In the genomic region with DNA sequence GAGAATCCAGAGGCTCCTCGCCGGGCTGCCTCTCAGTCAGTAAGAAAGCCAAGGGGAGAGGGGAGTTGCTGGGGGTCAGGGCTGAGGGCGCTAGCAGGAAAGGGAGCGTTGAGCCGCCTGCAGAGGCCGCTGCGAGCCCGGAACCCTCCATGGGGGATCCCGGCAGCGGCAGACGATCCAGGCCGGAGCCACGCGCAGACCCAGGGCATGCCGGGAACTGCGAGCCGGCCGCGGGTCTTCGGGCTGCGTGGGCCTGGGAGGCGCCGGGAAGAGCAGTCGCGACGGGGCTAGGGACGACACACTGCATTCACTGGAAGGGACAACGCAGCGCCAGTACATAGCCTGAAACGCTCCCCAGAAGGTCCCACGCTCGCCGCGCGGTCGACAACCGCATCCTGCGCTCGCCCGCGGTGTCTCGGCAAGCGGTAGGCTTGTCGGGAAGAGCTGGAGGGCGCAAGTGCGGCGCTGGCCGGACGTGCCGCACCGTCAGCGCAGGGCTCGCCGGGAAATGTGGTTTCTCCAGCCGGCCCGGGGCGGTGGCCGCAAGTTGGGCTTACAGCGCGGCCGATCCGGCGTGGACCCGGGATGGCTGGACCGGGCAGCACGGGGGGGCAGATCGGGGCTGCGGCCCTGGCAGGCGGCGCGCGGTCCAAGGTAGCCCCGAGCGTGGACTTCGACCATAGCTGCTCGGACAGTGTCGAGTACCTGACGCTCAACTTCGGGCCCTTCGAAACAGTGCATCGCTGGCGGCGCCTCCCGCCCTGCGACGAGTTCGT, we compare ENCODE assay signal across 1 cellular context.
TF ChIP-seq lines count a peak whose summit lies in the region.

Gene LZTR1, plus strand, starts transcription at position 511 of the 776 bp plus-strand sequence. Its CDS starts 75 bp downstream, at position 586.

TF ChIP-seq in HepG2, 621 proteins besides CTCF, POLR2A, EP300 and RAD21 (continued from another document and continues in another):
- TF ChIP-seq, protein P1, sequence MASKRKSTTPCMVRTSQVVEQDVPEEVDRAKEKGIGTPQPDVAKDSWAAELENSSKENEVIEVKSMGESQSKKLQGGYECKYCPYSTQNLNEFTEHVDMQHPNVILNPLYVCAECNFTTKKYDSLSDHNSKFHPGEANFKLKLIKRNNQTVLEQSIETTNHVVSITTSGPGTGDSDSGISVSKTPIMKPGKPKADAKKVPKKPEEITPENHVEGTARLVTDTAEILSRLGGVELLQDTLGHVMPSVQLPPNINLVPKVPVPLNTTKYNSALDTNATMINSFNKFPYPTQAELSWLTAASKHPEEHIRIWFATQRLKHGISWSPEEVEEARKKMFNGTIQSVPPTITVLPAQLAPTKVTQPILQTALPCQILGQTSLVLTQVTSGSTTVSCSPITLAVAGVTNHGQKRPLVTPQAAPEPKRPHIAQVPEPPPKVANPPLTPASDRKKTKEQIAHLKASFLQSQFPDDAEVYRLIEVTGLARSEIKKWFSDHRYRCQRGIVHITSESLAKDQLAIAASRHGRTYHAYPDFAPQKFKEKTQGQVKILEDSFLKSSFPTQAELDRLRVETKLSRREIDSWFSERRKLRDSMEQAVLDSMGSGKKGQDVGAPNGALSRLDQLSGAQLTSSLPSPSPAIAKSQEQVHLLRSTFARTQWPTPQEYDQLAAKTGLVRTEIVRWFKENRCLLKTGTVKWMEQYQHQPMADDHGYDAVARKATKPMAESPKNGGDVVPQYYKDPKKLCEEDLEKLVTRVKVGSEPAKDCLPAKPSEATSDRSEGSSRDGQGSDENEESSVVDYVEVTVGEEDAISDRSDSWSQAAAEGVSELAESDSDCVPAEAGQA (IDR thresholded peaks at IDR 0.05; ENCODE audit: low read depth), result no peak
- TF ChIP-seq, protein P1 (CRISPR knock-in tag; IDR thresholded peaks at IDR 0.05; ENCODE audit: borderline replicate concordance), result peak; percentile 83; the same call in 1 of the 2 replicates
- TF ChIP-seq ZNF329 (CRISPR knock-in tag; IDR thresholded peaks at IDR 0.05; ENCODE audit: low read depth) (no peak; the same call in 1 of the 2 replicates), GATA4 (IDR thresholded peaks at IDR 0.05; ENCODE audit: borderline replicate concordance, low read depth) (0 out of 2 replicates have a peak, but pooled peaks have one; percentile 50), SOX6 (IDR thresholded peaks at IDR 0.05) (no peak), SOX6 (CRISPR knock-in tag; IDR thresholded peaks at IDR 0.05) (peak; percentile 78), ARID2 (CRISPR knock-in tag; IDR thresholded peaks at IDR 0.05; ENCODE audit: borderline replicate concordance) (peak; percentile 89; the same call in 1 of the 2 replicates), FLYWCH1 (CRISPR knock-in tag; IDR thresholded peaks at IDR 0.05) (no peak), ZNF614 (CRISPR knock-in tag; IDR thresholded peaks at IDR 0.05; ENCODE audit: borderline replicate concordance) (peak; percentile 68; the same call in 1 of the 2 replicates), SP140L (CRISPR knock-in tag; IDR thresholded peaks at IDR 0.05; ENCODE audit: borderline replicate concordance) (0 out of 2 replicates have a peak, but pooled peaks have one; percentile 44), ZNF432 (CRISPR knock-in tag; IDR thresholded peaks at IDR 0.05; ENCODE audit: borderline replicate concordance) (no peak), MED1 (CRISPR knock-in tag; IDR thresholded peaks at IDR 0.05) (peak; percentile 87), HOXA9 (CRISPR knock-in tag; IDR thresholded peaks at IDR 0.05; ENCODE audit: borderline replicate concordance) (peak; percentile 71; the same call in 1 of the 2 replicates), ZNF33A (CRISPR knock-in tag; IDR thresholded peaks at IDR 0.05; ENCODE audit: borderline replicate concordance) (peak; percentile 91; the same call in 1 of the 2 replicates), ZNF44 (CRISPR knock-in tag; IDR thresholded peaks at IDR 0.05) (0 out of 2 replicates have a peak, but pooled peaks have one; percentile 68), ZNF619 (CRISPR knock-in tag; IDR thresholded peaks at IDR 0.05) (peak; percentile 38; the same call in 1 of the 2 replicates), HOXA5 (CRISPR knock-in tag; IDR thresholded peaks at IDR 0.05) (peak; percentile 85), ZNF749 (CRISPR knock-in tag; IDR thresholded peaks at IDR 0.05; ENCODE audit: borderline replicate concordance) (peak; percentile 81; the same call in 1 of the 2 replicates), SRY (CRISPR knock-in tag; IDR thresholded peaks at IDR 0.05) (peak; percentile 97), NR1H2 (CRISPR knock-in tag; IDR thresholded peaks at IDR 0.05; ENCODE audit: borderline replicate concordance, low read depth) (no peak), ZBTB42 (CRISPR knock-in tag; IDR thresholded peaks at IDR 0.05) (no peak), PHF5A (CRISPR knock-in tag; IDR thresholded peaks at IDR 0.05; ENCODE audit: low read depth, unreplicated experiment) (peak; percentile 90), ZNF460 (CRISPR knock-in tag; IDR thresholded peaks at IDR 0.05; ENCODE audit: borderline replicate concordance) (peak; percentile 72; the same call in 1 of the 2 replicates), JUN (CRISPR knock-in tag; IDR thresholded peaks at IDR 0.05) (peak; percentile 53; the same call in 1 of the 2 replicates), ZNF382 (CRISPR knock-in tag; IDR thresholded peaks at IDR 0.05; ENCODE audit: borderline replicate concordance) (no peak), SMAD3 (CRISPR knock-in tag; IDR thresholded peaks at IDR 0.05) (peak; percentile 84; the same call in 1 of the 2 replicates), MAFK (conservative IDR thresholded peaks at IDR 0.05 in 1 of 2, IDR thresholded peaks at IDR 0.05 in 1 of 2; ENCODE audit: low read length in 2 of 2) (no peak), SNAI1 (CRISPR knock-in tag; IDR thresholded peaks at IDR 0.05; ENCODE audit: borderline replicate concordance) (peak; percentile 92; the same call in 1 of the 2 replicates), MIER2 (CRISPR knock-in tag; IDR thresholded peaks at IDR 0.05) (no peak), ZBTB8A (CRISPR knock-in tag; IDR thresholded peaks at IDR 0.05; ENCODE audit: borderline replicate concordance, low read depth) (no peak)
- TF ChIP-seq, protein P2, sequence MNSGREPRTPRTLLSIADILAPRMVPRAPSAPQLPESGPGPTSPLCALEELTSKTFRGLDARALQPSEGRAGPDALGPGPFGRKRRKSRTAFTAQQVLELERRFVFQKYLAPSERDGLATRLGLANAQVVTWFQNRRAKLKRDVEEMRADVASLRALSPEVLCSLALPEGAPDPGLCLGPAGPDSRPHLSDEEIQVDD (CRISPR knock-in tag; IDR thresholded peaks at IDR 0.05; ENCODE audit: borderline replicate concordance), result peak; percentile 83; the same call in 1 of the 2 replicates
- TF ChIP-seq, protein P3, sequence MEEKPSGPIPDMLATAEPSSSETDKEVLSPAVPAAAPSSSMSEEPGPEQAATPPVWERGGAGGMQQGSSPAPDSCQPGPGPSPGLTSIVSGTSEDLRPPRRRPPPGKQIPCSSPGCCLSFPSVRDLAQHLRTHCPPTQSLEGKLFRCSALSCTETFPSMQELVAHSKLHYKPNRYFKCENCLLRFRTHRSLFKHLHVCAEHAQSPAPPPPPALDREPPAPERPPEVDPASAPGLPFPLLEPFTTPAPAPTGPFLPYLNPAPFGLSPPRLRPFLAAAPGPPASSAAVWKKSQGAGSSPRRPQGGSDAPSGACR (CRISPR knock-in tag; IDR thresholded peaks at IDR 0.05), result peak; percentile 92
- TF ChIP-seq, protein P4, sequence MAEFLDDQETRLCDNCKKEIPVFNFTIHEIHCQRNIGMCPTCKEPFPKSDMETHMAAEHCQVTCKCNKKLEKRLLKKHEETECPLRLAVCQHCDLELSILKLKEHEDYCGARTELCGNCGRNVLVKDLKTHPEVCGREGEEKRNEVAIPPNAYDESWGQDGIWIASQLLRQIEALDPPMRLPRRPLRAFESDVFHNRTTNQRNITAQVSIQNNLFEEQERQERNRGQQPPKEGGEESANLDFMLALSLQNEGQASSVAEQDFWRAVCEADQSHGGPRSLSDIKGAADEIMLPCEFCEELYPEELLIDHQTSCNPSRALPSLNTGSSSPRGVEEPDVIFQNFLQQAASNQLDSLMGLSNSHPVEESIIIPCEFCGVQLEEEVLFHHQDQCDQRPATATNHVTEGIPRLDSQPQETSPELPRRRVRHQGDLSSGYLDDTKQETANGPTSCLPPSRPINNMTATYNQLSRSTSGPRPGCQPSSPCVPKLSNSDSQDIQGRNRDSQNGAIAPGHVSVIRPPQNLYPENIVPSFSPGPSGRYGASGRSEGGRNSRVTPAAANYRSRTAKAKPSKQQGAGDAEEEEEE (CRISPR knock-in tag; IDR thresholded peaks at IDR 0.05; ENCODE audit: borderline replicate concordance), result no peak
- TF ChIP-seq, protein P5, sequence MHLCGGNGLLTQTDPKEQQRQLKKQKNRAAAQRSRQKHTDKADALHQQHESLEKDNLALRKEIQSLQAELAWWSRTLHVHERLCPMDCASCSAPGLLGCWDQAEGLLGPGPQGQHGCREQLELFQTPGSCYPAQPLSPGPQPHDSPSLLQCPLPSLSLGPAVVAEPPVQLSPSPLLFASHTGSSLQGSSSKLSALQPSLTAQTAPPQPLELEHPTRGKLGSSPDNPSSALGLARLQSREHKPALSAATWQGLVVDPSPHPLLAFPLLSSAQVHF (CRISPR knock-in tag; IDR thresholded peaks at IDR 0.05), result no peak
- TF ChIP-seq, protein P6, sequence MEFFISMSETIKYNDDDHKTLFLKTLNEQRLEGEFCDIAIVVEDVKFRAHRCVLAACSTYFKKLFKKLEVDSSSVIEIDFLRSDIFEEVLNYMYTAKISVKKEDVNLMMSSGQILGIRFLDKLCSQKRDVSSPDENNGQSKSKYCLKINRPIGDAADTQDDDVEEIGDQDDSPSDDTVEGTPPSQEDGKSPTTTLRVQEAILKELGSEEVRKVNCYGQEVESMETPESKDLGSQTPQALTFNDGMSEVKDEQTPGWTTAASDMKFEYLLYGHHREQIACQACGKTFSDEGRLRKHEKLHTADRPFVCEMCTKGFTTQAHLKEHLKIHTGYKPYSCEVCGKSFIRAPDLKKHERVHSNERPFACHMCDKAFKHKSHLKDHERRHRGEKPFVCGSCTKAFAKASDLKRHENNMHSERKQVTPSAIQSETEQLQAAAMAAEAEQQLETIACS (CRISPR knock-in tag; IDR thresholded peaks at IDR 0.05), result peak; percentile 72
- TF ChIP-seq, protein P7, sequence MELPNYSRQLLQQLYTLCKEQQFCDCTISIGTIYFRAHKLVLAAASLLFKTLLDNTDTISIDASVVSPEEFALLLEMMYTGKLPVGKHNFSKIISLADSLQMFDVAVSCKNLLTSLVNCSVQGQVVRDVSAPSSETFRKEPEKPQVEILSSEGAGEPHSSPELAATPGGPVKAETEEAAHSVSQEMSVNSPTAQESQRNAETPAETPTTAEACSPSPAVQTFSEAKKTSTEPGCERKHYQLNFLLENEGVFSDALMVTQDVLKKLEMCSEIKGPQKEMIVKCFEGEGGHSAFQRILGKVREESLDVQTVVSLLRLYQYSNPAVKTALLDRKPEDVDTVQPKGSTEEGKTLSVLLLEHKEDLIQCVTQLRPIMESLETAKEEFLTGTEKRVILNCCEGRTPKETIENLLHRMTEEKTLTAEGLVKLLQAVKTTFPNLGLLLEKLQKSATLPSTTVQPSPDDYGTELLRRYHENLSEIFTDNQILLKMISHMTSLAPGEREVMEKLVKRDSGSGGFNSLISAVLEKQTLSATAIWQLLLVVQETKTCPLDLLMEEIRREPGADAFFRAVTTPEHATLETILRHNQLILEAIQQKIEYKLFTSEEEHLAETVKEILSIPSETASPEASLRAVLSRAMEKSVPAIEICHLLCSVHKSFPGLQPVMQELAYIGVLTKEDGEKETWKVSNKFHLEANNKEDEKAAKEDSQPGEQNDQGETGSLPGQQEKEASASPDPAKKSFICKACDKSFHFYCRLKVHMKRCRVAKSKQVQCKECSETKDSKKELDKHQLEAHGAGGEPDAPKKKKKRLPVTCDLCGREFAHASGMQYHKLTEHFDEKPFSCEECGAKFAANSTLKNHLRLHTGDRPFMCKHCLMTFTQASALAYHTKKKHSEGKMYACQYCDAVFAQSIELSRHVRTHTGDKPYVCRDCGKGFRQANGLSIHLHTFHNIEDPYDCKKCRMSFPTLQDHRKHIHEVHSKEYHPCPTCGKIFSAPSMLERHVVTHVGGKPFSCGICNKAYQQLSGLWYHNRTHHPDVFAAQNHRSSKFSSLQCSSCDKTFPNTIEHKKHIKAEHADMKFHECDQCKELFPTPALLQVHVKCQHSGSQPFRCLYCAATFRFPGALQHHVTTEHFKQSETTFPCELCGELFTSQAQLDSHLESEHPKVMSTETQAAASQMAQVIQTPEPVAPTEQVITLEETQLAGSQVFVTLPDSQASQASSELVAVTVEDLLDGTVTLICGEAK (IDR thresholded peaks at IDR 0.05), result no peak
- TF ChIP-seq, protein P7 (CRISPR knock-in tag; IDR thresholded peaks at IDR 0.05), result peak; percentile 92
